In the genomic region with DNA sequence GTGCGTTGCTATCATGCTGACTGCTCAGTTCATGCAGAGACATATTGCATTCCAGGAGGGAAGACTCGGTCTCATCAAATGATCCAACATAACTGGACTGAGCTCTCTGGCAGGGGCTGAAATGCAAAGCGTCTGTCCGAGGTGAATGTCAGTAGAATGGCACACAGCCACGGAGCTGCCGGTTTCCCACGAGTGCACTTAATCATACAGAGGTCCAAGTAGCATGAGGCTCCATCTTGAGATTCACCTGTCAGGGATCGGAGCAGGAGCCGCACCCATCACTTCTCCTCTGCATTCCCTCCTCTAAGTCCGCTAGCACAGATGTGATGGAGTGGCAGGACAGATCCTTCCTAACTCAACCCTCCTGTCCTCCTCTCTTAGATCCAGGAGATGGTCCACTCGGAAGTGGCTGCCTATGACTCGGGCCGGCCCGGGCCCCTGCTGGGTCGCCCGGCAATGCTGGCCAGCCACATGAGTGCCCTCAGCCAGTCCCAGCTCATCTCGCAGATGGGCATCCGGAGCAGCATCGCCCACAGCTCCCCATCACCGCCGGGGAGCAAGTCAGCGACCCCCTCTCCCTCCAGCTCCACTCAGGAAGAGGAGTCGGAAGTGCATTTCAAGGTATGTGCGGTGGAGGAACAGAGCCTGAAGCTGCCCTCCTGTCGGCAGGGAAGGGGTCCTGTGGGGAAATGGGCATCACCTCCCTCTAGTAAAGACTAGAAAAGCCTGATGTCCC, we compare ENCODE assay signal across 1 cellular context.
TF ChIP-seq lines count a peak whose summit lies in the region.

No MANE protein-coding gene starts in this region.

TF ChIP-seq in HepG2, 621 proteins besides CTCF, POLR2A, EP300 and RAD21:
- TF ChIP-seq TARDBP (CRISPR knock-in tag; IDR thresholded peaks at IDR 0.05) (no peak), ZNF768 (CRISPR knock-in tag; IDR thresholded peaks at IDR 0.05) (peak; percentile 23; the same call in 1 of the 2 replicates)
